Comparison of ENCODE assay signal across 11 cellular contexts in the genomic region with DNA sequence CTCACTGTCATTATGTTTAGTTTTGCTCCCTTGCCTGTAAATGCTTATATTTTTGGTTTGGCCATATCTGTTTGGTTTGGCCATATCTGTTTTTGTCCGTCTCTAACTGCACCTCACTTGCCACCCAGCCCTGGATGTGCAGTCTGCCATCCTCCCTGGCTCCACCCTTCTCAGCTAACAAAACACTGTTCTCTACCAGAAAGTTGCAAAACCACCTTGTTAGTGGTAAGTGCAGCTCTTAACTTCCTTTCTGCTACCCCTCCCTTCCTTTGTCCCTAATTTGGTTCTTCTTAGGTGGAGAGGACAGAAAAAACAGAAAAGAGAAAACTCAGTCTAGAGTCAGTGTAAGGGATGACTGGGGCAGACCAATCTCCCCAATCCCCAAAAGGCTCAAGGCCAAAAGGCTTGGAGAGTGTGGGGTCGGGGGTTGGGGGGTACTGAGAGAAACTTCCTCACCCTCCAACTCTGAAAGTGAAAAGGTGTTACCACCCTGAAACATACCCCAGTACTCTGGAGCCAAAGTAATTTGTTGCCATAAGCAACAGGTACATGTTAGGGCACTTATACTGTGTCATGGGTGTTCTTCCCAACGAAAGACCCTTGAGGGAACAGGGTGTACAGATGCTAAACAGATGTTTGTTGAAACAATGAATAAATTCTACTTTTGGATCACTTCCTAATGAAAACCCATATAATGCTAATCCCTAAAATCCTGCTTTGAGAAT. TPM values are rescaled to one million over a fixed set of nuclear protein-coding genes. Genes with fewer than 3 reads are reported as not detected.
DNase-seq lines count a peak whose midpoint lies in the region; ATAC-seq and TF ChIP-seq lines count a peak whose summit lies in the region.
"Had no signal": no experiment of that assay in that cellular context is flagged by ENCODE, and none has a peak within 500 bp of the region (broad histone marks: within the 10 kb centered on the region; RNA-seq: fewer than 3 reads in every experiment).

No MANE protein-coding gene starts in this region.

- DNase-seq in activated CD4-positive, alpha-beta T cell treated with anti-CD3 and anti-CD28 coated beads for 4 hours: peak; percentile 22 to 27
- no peak for DNase-seq in activated CD4-positive, alpha-beta T cell treated with anti-CD3 and anti-CD28 coated beads for 48 hours
- peak; percentile 77 for DNase-seq in MV-4-11 (lab: John Stamatoyannopoulos, UW)
- DNase-seq in tibial nerve (ENCODE audit: low spot score in 2 of 2): no peak
- DNase-seq: SHP77 had no signal

- H3K27ac ChIP-seq in tibial nerve: peak overlapping the region in 2 of 4 donors; percentile 13 to 22

- no peak for TF ChIP-seq CTCF in tibial nerve (IDR thresholded peaks at IDR 0.05)

- H3K27ac Mint-ChIP-seq in activated naive CD4-positive, alpha-beta T cell treated with anti-CD3 and anti-CD28 coated beads, Interleukin-2, amount 50 U/mL, for 24 hours: peak overlapping the region; percentile 96
- peak overlapping the region; percentile 69 for H3K27ac Mint-ChIP-seq in stimulated activated memory B cell treated with anti-CD40 and anti-IgM and Interleukin-4, amounts not matched to agents 10 μg/mL and 1 μg/mL and 100 μg/mL, for 72 hours

- 61 to 62% methylated on average over 3 of the region's 3 CpGs for WGBS in tibial nerve, 2 donors

- no peaks in the 10 kb centered on the region for H3K9me3 Mint-ChIP-seq in activated naive CD4-positive, alpha-beta T cell treated with anti-CD3 and anti-CD28 coated beads, Interleukin-2, amount 50 U/mL, for 24 hours
- H3K9me3 Mint-ChIP-seq in stimulated activated memory B cell treated with anti-CD40 and anti-IgM and Interleukin-4, amounts not matched to agents 10 μg/mL and 1 μg/mL and 100 μg/mL, for 72 hours: no peaks in the 10 kb centered on the region
- H3K9me3 Mint-ChIP-seq: nephron had no signal

- no peak for TF ChIP-seq EP300 in tibial nerve (IDR thresholded peaks at IDR 0.05)

- no peaks in the 10 kb centered on the region for H3K27me3 ChIP-seq in tibial nerve

- TF ChIP-seq POLR2A in tibial nerve (IDR thresholded peaks at IDR 0.05): no peak

- no peak overlapping the region for H3K4me3 ChIP-seq in tibial nerve

- no peaks in the 10 kb centered on the region for H3K9me3 ChIP-seq in tibial nerve

- no peaks in the 10 kb centered on the region for H3K27me3 Mint-ChIP-seq in activated naive CD4-positive, alpha-beta T cell treated with anti-CD3 and anti-CD28 coated beads, Interleukin-2, amount 50 U/mL, for 24 hours
- no peaks in the 10 kb centered on the region for H3K27me3 Mint-ChIP-seq in stimulated activated memory B cell treated with anti-CD40 and anti-IgM and Interleukin-4, amounts not matched to agents 10 μg/mL and 1 μg/mL and 100 μg/mL, for 72 hours

- peaks cover 83% of the 10 kb centered on the region for H3K4me1 Mint-ChIP-seq in activated naive CD4-positive, alpha-beta T cell treated with anti-CD3 and anti-CD28 coated beads, Interleukin-2, amount 50 U/mL, for 24 hours
- peaks cover 80% of the 10 kb centered on the region for H3K4me1 Mint-ChIP-seq in stimulated activated memory B cell treated with anti-CD40 and anti-IgM and Interleukin-4, amounts not matched to agents 10 μg/mL and 1 μg/mL and 100 μg/mL, for 72 hours

- peak overlapping the region; percentile 64 for H3K4me3 Mint-ChIP-seq in activated naive CD4-positive, alpha-beta T cell treated with anti-CD3 and anti-CD28 coated beads, Interleukin-2, amount 50 U/mL, for 24 hours
- peak overlapping the region; percentile 10 for H3K4me3 Mint-ChIP-seq in stimulated activated memory B cell treated with anti-CD40 and anti-IgM and Interleukin-4, amounts not matched to agents 10 μg/mL and 1 μg/mL and 100 μg/mL, for 72 hours
- H3K4me3 Mint-ChIP-seq: nephron had no signal

- ATAC-seq in stimulated activated memory B cell treated with anti-CD40 and anti-IgM and Interleukin-4, amounts not matched to agents 10 μg/mL and 1 μg/mL and 100 μg/mL, for 72 hours: peak; percentile 69
- no peak for ATAC-seq in GM19035 (IDR thresholded peaks at IDR 0.05; ENCODE audit: unreplicated experiment)
- no peak for ATAC-seq in HG02885 (IDR thresholded peaks at IDR 0.05; ENCODE audit: poor library complexity, unreplicated experiment)

- H3K36me3 Mint-ChIP-seq in activated naive CD4-positive, alpha-beta T cell treated with anti-CD3 and anti-CD28 coated beads, Interleukin-2, amount 50 U/mL, for 24 hours: peaks cover 20% of the 10 kb centered on the region
- no peaks in the 10 kb centered on the region for H3K36me3 Mint-ChIP-seq in stimulated activated memory B cell treated with anti-CD40 and anti-IgM and Interleukin-4, amounts not matched to agents 10 μg/mL and 1 μg/mL and 100 μg/mL, for 72 hours

- no peaks in the 10 kb centered on the region for H3K36me3 ChIP-seq in tibial nerve

- H3K4me1 ChIP-seq in tibial nerve: peaks cover 0 to 23% (median 7%) of the 10 kb centered on the region in 4 donors

RNA-seq across cellular contexts. Expression of a gene that starts 5.0 kb away (rescaled TPM):
- total RNA-seq in tibial nerve: 10 to 100 TPM in 1 of 4 donors, 1 to 10 TPM in 3; 2.8 to 11.1 (median 4.3) TPM

RNA-seq across cellular contexts. Expression of a gene that starts 27.5 kb away (rescaled TPM):
- not detected for total RNA-seq in tibial nerve
- total RNA-seq: temporal lobe had no signal

RNA-seq across cellular contexts. Expression of a gene that starts 48.8 kb away (rescaled TPM):
- 10 to 100 TPM in 1 of 4 donors, 1 to 10 TPM in 3; 2.0 to 10.2 (median 4.4) TPM for total RNA-seq in tibial nerve

Comparison
In these comparisons a context has a peak if more than half of its experiments do, and no peak if none do; other contexts are left out.
1. DNase-seq: peak in activated CD4-positive, alpha-beta T cell treated with anti-CD3 and anti-CD28 coated beads for 4 hours (2 of 2) and MV-4-11 (single experiment); none in activated CD4-positive, alpha-beta T cell treated with anti-CD3 and anti-CD28 coated beads for 48 hours (single experiment) and tibial nerve (0 of 2).